Comparison of ENCODE assay signal across 10 cellular contexts in genomic region chr4:81314196-81314896, GRCh38.
DNase-seq lines count a peak whose midpoint lies in the region; ATAC-seq and TF ChIP-seq lines count a peak whose summit lies in the region.
"Had no signal": no experiment of that assay in that cellular context is flagged by ENCODE, and none has a peak within 500 bp of the region (broad histone marks: within the 10 kb centered on the region; RNA-seq: fewer than 3 reads in every experiment).

No MANE protein-coding gene starts in this region.

- no peaks in the 10 kb centered on the region for H3K4me1 ChIP-seq in osteoblast (ENCODE audit: insufficient read depth, low read length)

- H4K20me1 ChIP-seq in osteoblast (ENCODE audit: insufficient read depth, low read length): no peaks in the 10 kb centered on the region

- DNase-seq in GM04504 (ENCODE audit: low read depth): peak; percentile 46
- DNase-seq in NCI-H2029 (lab: John Stamatoyannopoulos, UW): peak; percentile 97
- peak; percentile 48 for DNase-seq in epidermal melanocyte (ENCODE audit: insufficient read length, low spot score)
- DNase-seq in osteoblast (ENCODE audit: insufficient read length, low spot score, missing footprints): no peak
- no peak for DNase-seq in WERI-Rb-1
- no peak for DNase-seq in stimulated activated CD8-positive, alpha-beta memory T cell treated with anti-CD3 and anti-CD28 coated beads, Interleukin-4, amount 100 ng/mL, for 48 hours
- DNase-seq in activated T-cell treated with anti-CD3 and anti-CD28 coated beads, Interleukin-2, amount 50 U/mL, for 48 hours: no peak
- DNase-seq: activated naive CD4-positive, alpha-beta T cell treated with anti-CD3 and anti-CD28 coated beads for 36 hours; stimulated activated naive B cell treated with anti-CD40 and anti-IgM and Interleukin-4, amounts not matched to agents 10 μg/mL and 1 μg/mL and 100 μg/mL, for 72 hours had no signal

- H2AFZ ChIP-seq in osteoblast (ENCODE audit: low read length): peak overlapping the region; percentile 10

- no peaks in the 10 kb centered on the region for H3K9me3 ChIP-seq in osteoblast (ENCODE audit: low read depth, low read length)
- H3K9me3 ChIP-seq in WERI-Rb-1 (ENCODE audit: severe bottlenecking): peaks cover 3% of the 10 kb centered on the region

- TF ChIP-seq CTCF in osteoblast (IDR thresholded peaks at IDR 0.05; ENCODE audit: extremely low read depth, low read depth, low read length) (no peak), WERI-Rb-1 (IDR thresholded peaks at IDR 0.05; ENCODE audit: low read depth, low read length) (no peak)

- no peak for ATAC-seq in HG03457 (IDR thresholded peaks at IDR 0.05; ENCODE audit: unreplicated experiment)

- H3K4me3 ChIP-seq in osteoblast (ENCODE audit: insufficient read depth, low read length) (no peak overlapping the region), WERI-Rb-1 (ENCODE audit: low read depth, low read length) (no peak overlapping the region)

- no peaks in the 10 kb centered on the region for H3K27me3 ChIP-seq in osteoblast (ENCODE audit: insufficient read depth, low read length)
- no peaks in the 10 kb centered on the region for H3K27me3 ChIP-seq in WERI-Rb-1 (ENCODE audit: insufficient read depth, low read depth, severe bottlenecking)

- peak overlapping the region; percentile 18 for H3K4me2 ChIP-seq in osteoblast (ENCODE audit: insufficient read depth, low read length)

- H3K36me3 ChIP-seq in osteoblast (ENCODE audit: insufficient read depth, low read length): no peaks in the 10 kb centered on the region
- H3K36me3 ChIP-seq in WERI-Rb-1: no peaks in the 10 kb centered on the region

- H3K79me2 ChIP-seq in osteoblast (ENCODE audit: insufficient read depth, low read length): no peaks in the 10 kb centered on the region

- H3K27ac ChIP-seq in osteoblast (ENCODE audit: low read depth, low read length): no peak overlapping the region
- H3K27ac ChIP-seq in WERI-Rb-1: no peak overlapping the region

Comparison
In these comparisons a context has a peak if more than half of its experiments do, and no peak if none do; other contexts are left out.
1. DNase-seq: peak in GM04504 (single experiment), NCI-H2029 (single experiment) and epidermal melanocyte (single experiment); none in osteoblast (single experiment), WERI-Rb-1 (single experiment), stimulated activated CD8-positive, alpha-beta memory T cell treated with anti-CD3 and anti-CD28 coated beads, Interleukin-4, amount 100 ng/mL, for 48 hours (single experiment) and activated T-cell treated with anti-CD3 and anti-CD28 coated beads, Interleukin-2, amount 50 U/mL, for 48 hours (0 of 2).